Comparison of ENCODE assay signal across 11 cellular contexts in genomic region chr3:128786434-128787020, GRCh38.
DNase-seq lines count a peak whose midpoint lies in the region; ATAC-seq, FAIRE-seq and TF ChIP-seq lines count a peak whose summit lies in the region.
"Had no signal": no experiment of that assay in that cellular context is flagged by ENCODE, and none has a peak within 500 bp of the region (broad histone marks: within the 10 kb centered on the region; RNA-seq: fewer than 3 reads in every experiment).

No MANE protein-coding gene starts in this region.

- H3K4me3 ChIP-seq in CD8-positive, alpha-beta memory T cell (ENCODE audit: low read length) = no peak overlapping the region
- H3K4me3 ChIP-seq in endothelial cell of umbilical vein (replicated peaks in 1 of 3; ENCODE audit: insufficient read depth in 1 of 3, low read depth in 1 of 3, low read length in 3 of 3) = no peak overlapping the region
- H3K4me3 ChIP-seq: upper lobe of left lung had no signal

- no peaks in the 10 kb centered on the region for H3K9me3 Mint-ChIP-seq in CD8-positive, alpha-beta memory T cell
- no peaks in the 10 kb centered on the region for H3K9me3 Mint-ChIP-seq in natural killer cell

- no TSS peak for BruUV-seq in endothelial cell of umbilical vein (replicated peaks; lab: Mats Ljungman, UMichigan)

- no peaks in the 10 kb centered on the region for H3K36me3 ChIP-seq in CD8-positive, alpha-beta memory T cell (ENCODE audit: insufficient read depth, low read length)
- H3K36me3 ChIP-seq in endothelial cell of umbilical vein (ENCODE audit: control insufficient read depth in 2 of 2, extremely low read depth in 1 of 2, insufficient read depth in 2 of 2, low read length in 2 of 2) = no peaks in the 10 kb centered on the region
- H3K36me3 ChIP-seq: upper lobe of left lung had no signal

- H4K20me1 ChIP-seq in endothelial cell of umbilical vein (replicated peaks; ENCODE audit: control insufficient read depth, extremely low read depth, insufficient read depth, low read length) = peaks cover 6% of the 10 kb centered on the region

- CTCF ChIA-PET in CD8-positive, alpha-beta memory T cell (lab: Charles Lee) = interaction anchor here (1.4 to 3.3 kb wide), 2 partner anchors 8 to 10 kb away, joined by 3 to 16 read pairs; no protein-coding TSS in a partner anchor
- CTCF ChIA-PET in endothelial cell of umbilical vein (lab: Charles Lee) = interaction anchor here (1.3 to 2.5 kb wide), 2 partner anchors 8 to 26 kb away, joined by 4 to 11 read pairs; no protein-coding TSS in a partner anchor

- H3K9me1 ChIP-seq in endothelial cell of umbilical vein (replicated peaks; ENCODE audit: control insufficient read depth, extremely low read depth, insufficient read depth, low read length) = no peaks in the 10 kb centered on the region

- intact Hi-C loops in endothelial cell of umbilical vein (cut with micrococcal nuclease) = loop anchor here (1.0 kb wide), 1 partner anchor 9 kb away; no protein-coding TSS in a partner anchor
- intact Hi-C loops in natural killer cell (cut with micrococcal nuclease) = loop anchor here (5.0 kb wide), 1 partner anchor 34 kb away; no protein-coding TSS in a partner anchor

- TF ChIP-seq POLR2A in endothelial cell of umbilical vein (IDR thresholded peaks at IDR 0.05; ENCODE audit: low read depth, low read length) = no peak

- H3K4me3 Mint-ChIP-seq in CD8-positive, alpha-beta memory T cell = peak overlapping the region in 1 of 7 donors; percentile 5
- no peak overlapping the region for H3K4me3 Mint-ChIP-seq in natural killer cell

- H3K4me2 ChIP-seq in endothelial cell of umbilical vein (ENCODE audit: insufficient read depth, low read length) = peak overlapping the region; percentile 37
- H3K4me2 ChIP-seq: KMS-11 had no signal

- TF ChIP-seq CTCF in endothelial cell of umbilical vein (IDR thresholded peaks at IDR 0.05; ENCODE audit: extremely low read depth in 1 of 2, insufficient read depth in 1 of 2, low read depth in 1 of 2, low read length in 2 of 2) = no peak
- no peak for TF ChIP-seq CTCF in natural killer cell (IDR thresholded peaks at IDR 0.05)

- no peak overlapping the region for H3K27ac ChIP-seq in CD8-positive, alpha-beta memory T cell (ENCODE audit: low read depth, low read length)
- H3K27ac ChIP-seq in endothelial cell of umbilical vein (ENCODE audit: insufficient read depth, low read depth, low read length) = no peak overlapping the region
- H3K27ac ChIP-seq: KMS-11 had no signal

- no peaks in the 10 kb centered on the region for H3K27me3 ChIP-seq in CD8-positive, alpha-beta memory T cell (ENCODE audit: insufficient read depth, low read length, poor library complexity, severe bottlenecking)
- H3K27me3 ChIP-seq in endothelial cell of umbilical vein (ENCODE audit: control insufficient read depth in 2 of 2, insufficient read depth in 2 of 2, low read length in 2 of 2) = no peaks in the 10 kb centered on the region
- H3K27me3 ChIP-seq: upper lobe of left lung had no signal

- peaks cover 95% of the 10 kb centered on the region for H3K79me2 ChIP-seq in endothelial cell of umbilical vein (ENCODE audit: control insufficient read depth, insufficient read depth, low read length)

- FAIRE-seq in endothelial cell of umbilical vein (lab: Jason Lieb, UNC) = peak; percentile 61
- FAIRE-seq: colon had no signal

- POLR2A ChIA-PET in CD8-positive, alpha-beta memory T cell (lab: Charles Lee) = interaction anchor here (1.1 kb wide), 1 partner anchor 106 kb away, joined by 4 read pairs; no protein-coding TSS in a partner anchor
- POLR2A ChIA-PET in endothelial cell of umbilical vein (lab: Charles Lee) = no interaction called here

- no peak overlapping the region for H3K9ac ChIP-seq in endothelial cell of umbilical vein (replicated peaks; ENCODE audit: extremely low read depth, insufficient read depth, low read length)
- H3K9ac ChIP-seq: KMS-11 had no signal

- dilution Hi-C loops in endothelial cell of umbilical vein (cut with MboI; ENCODE audit: extremely low pct_ligation_motif_present, low sequenced_read_pairs) = no loop called here

- peak overlapping the region; percentile 25 to 97 (median 86) for H3K27ac Mint-ChIP-seq in CD8-positive, alpha-beta memory T cell
- H3K27ac Mint-ChIP-seq in natural killer cell = peak overlapping the region; percentile 80 to 83

- H3K4me1 Mint-ChIP-seq in CD8-positive, alpha-beta memory T cell = peaks cover 70 to 90% (median 87%) of the 10 kb centered on the region in 3 donors
- H3K4me1 Mint-ChIP-seq in natural killer cell = peaks cover 71 to 76% of the 10 kb centered on the region in 2 donors

- no peaks in the 10 kb centered on the region for H3K27me3 Mint-ChIP-seq in CD8-positive, alpha-beta memory T cell
- no peaks in the 10 kb centered on the region for H3K27me3 Mint-ChIP-seq in natural killer cell (ENCODE audit: low read depth in 2 of 2)

- H3K9me3 ChIP-seq in CD8-positive, alpha-beta memory T cell (ENCODE audit: low read length) = no peaks in the 10 kb centered on the region
- H3K9me3 ChIP-seq in endothelial cell of umbilical vein (replicated peaks; ENCODE audit: control insufficient read depth, insufficient read depth, low read length) = no peaks in the 10 kb centered on the region
- H3K9me3 ChIP-seq: upper lobe of left lung had no signal

- peaks cover 80% of the 10 kb centered on the region for H3K4me1 ChIP-seq in CD8-positive, alpha-beta memory T cell (ENCODE audit: insufficient read depth, low read length)
- H3K4me1 ChIP-seq in endothelial cell of umbilical vein (ENCODE audit: control insufficient read depth, extremely low read depth, insufficient read depth, low read length) = peaks cover 17% of the 10 kb centered on the region

- ATAC-seq in natural killer cell = no peak
- ATAC-seq in HG03196 (IDR thresholded peaks at IDR 0.05; ENCODE audit: unreplicated experiment) = no peak
- no peak for ATAC-seq in HG03520 (IDR thresholded peaks at IDR 0.05; ENCODE audit: unreplicated experiment)

- no peaks in the 10 kb centered on the region for H3K36me3 Mint-ChIP-seq in CD8-positive, alpha-beta memory T cell
- H3K36me3 Mint-ChIP-seq in natural killer cell = no peaks in the 10 kb centered on the region

- H2AFZ ChIP-seq in endothelial cell of umbilical vein (ENCODE audit: low read depth, low read length) = no peak overlapping the region

- DNase-seq in CD8-positive, alpha-beta memory T cell = no peak
- DNase-seq in RPMI7951 (ENCODE audit: low read depth) = peak; percentile 44
- peak; percentile 25 for DNase-seq in endothelial cell of umbilical vein (ENCODE audit: low read depth, low spot score)
- DNase-seq in natural killer cell = no peak
- no peak for DNase-seq in SK-N-DZ (ENCODE audit: low spot score)
- DNase-seq: stimulated activated CD4-positive, alpha-beta T cell treated with anti-CD3 and anti-CD28 coated beads, Interleukin-4, amount 100 ng/mL, for 4 hours; upper lobe of left lung had no signal

TF ChIP-seq in endothelial cell of umbilical vein, 7 proteins besides CTCF, POLR2A, EP300 and RAD21:
- no peak for TF ChIP-seq POLR2AphosphoS5 (IDR thresholded peaks at IDR 0.05; ENCODE audit: insufficient read depth, low read depth, low read length)
- no peak for TF ChIP-seq JUN (IDR thresholded peaks at IDR 0.05; ENCODE audit: borderline replicate concordance, insufficient read depth, insufficient read length, low read depth)
- no peak for TF ChIP-seq EZH2 (IDR thresholded peaks at IDR 0.05; ENCODE audit: borderline replicate concordance, low read depth, low read length, severe bottlenecking)
- TF ChIP-seq MAX (IDR thresholded peaks at IDR 0.05; ENCODE audit: insufficient read depth, insufficient read length) = no peak
- TF ChIP-seq FOS (IDR thresholded peaks at IDR 0.05; ENCODE audit: borderline replicate concordance, insufficient read depth, low read length) = no peak
- TF ChIP-seq MYC (IDR thresholded peaks at IDR 0.05; ENCODE audit: low read depth, low read length) = no peak
- no peak for TF ChIP-seq GATA2 (IDR thresholded peaks at IDR 0.05; ENCODE audit: insufficient read depth, insufficient read length, low read depth, low read length)
TF ChIP-seq in endothelial cell of umbilical vein: peak in this region for 0.

Comparison
In these comparisons a context has a peak if more than half of its experiments do, and no peak if none do; other contexts are left out.
1. DNase-seq: peak in RPMI7951 (single experiment) and endothelial cell of umbilical vein (single experiment); none in CD8-positive, alpha-beta memory T cell (0 of 5), natural killer cell (single experiment) and SK-N-DZ (single experiment).